ENCODE assay signal across 17 cellular contexts in the genomic region with DNA sequence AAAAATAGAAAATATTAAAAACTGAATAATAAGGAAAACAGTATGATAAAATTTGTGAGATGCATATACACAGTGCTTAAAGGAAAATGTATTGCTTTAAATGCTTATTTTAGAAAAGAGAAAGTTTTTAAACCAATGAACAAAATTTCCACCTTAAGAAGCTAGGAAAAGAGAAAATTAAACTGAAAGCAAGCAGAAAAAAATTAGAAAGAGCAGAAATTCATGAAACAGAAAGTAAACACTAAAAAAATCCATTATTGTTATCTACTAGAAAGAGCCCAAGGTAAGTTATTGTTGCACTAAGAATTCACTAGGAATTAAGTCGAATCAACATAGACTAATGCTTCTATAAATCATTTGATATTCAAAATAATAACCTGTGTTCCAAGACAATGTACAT.
"Had no signal": no experiment of that assay in that cellular context is flagged by ENCODE, and none has a peak within 500 bp of the region (broad histone marks: within the 10 kb centered on the region; RNA-seq: fewer than 3 reads in every experiment).

No MANE protein-coding gene starts in this region.

- H3K4me1 ChIP-seq: colonic mucosa, psoas muscle had no signal

- H3K4me3 Mint-ChIP-seq: activated CD4-positive, alpha-beta memory T cell treated with anti-CD3 and anti-CD28 coated beads for 36 hours; activated T-helper 1 cell treated with anti-CD3 and anti-CD28 coated beads, Interleukin-12 subunit alpha, Interleukin-12 subunit beta, Interleukin-2, Interleukin-4 antibody, amounts not matched to agents 30 ng/mL and 10 ng/mL and 1 ng/mL, durations not matched to agents 14 hours and 24 hours and 36 hours; nephron progenitor cell; type B pancreatic cell had no signal

- H3K9me3 Mint-ChIP-seq: activated CD4-positive, alpha-beta memory T cell treated with anti-CD3 and anti-CD28 coated beads for 36 hours; activated T-helper 1 cell treated with anti-CD3 and anti-CD28 coated beads, Interleukin-12 subunit alpha, Interleukin-12 subunit beta, Interleukin-2, Interleukin-4 antibody, amounts not matched to agents 30 ng/mL and 10 ng/mL and 1 ng/mL, durations not matched to agents 14 hours and 24 hours and 36 hours; memory B cell; nephron progenitor cell; type B pancreatic cell had no signal

- H3K27me3 ChIP-seq: cardiac muscle cell, colonic mucosa, gastrocnemius medialis, left lung, right lobe of liver had no signal

- H3K27ac ChIP-seq: cardiac muscle cell, colonic mucosa, gastrocnemius medialis, psoas muscle had no signal

- DNase-seq: activated CD4-positive, alpha-beta memory T cell treated with anti-CD3 and anti-CD28 coated beads for 36 hours; activated CD4-positive, CD25-positive, alpha-beta regulatory T cell treated with anti-CD3 and anti-CD28 coated beads, Interleukin-2, amount 50 U/mL, for 72 hours; activated CD8-positive, alpha-beta memory T cell treated with anti-CD3 and anti-CD28 coated beads, Interleukin-2, amount 50 U/mL, for 4 hours; activated naive CD4-positive, alpha-beta T cell treated with Interleukin-2 at 50 U/mL for 16 hours; effector CD4-positive, alpha-beta T cell; gastrocnemius medialis; left lung; nephron progenitor cell; psoas muscle; right lobe of liver; stimulated activated CD4-positive, alpha-beta T cell treated with anti-CD3 and anti-CD28 coated beads, Interleukin-2, amount 100 ng/mL, for 24 hours; substantia nigra had no signal

- H3K27ac Mint-ChIP-seq: activated CD4-positive, alpha-beta memory T cell treated with anti-CD3 and anti-CD28 coated beads for 36 hours; activated T-helper 1 cell treated with anti-CD3 and anti-CD28 coated beads, Interleukin-12 subunit alpha, Interleukin-12 subunit beta, Interleukin-2, Interleukin-4 antibody, amounts not matched to agents 30 ng/mL and 10 ng/mL and 1 ng/mL, durations not matched to agents 14 hours and 24 hours and 36 hours had no signal

- ATAC-seq: gastrocnemius medialis, psoas muscle had no signal

- H3K4me3 ChIP-seq: cardiac muscle cell, colonic mucosa, gastrocnemius medialis, left lung, psoas muscle, right lobe of liver had no signal

- H3K27me3 Mint-ChIP-seq: activated CD4-positive, alpha-beta memory T cell treated with anti-CD3 and anti-CD28 coated beads for 36 hours; memory B cell; type B pancreatic cell had no signal

- H3K9me3 ChIP-seq: colonic mucosa, gastrocnemius medialis, left lung, psoas muscle, right lobe of liver had no signal

- H3K36me3 ChIP-seq: colonic mucosa had no signal

- H3K4me1 Mint-ChIP-seq: nephron progenitor cell had no signal

- H3K36me3 Mint-ChIP-seq: activated CD4-positive, alpha-beta memory T cell treated with anti-CD3 and anti-CD28 coated beads for 36 hours; memory B cell had no signal
